30 cellular contexts compared by ENCODE assay signal in genomic region chr1:177869586-177869985, GRCh38.
"Had no signal": no experiment of that assay in that cellular context is flagged by ENCODE, and none has a peak within 500 bp of the region (broad histone marks: within the 10 kb centered on the region; RNA-seq: fewer than 3 reads in every experiment).

No MANE protein-coding gene starts in this region.

- H3K27me3 ChIP-seq: ascending aorta, brain microvascular endothelial cell, gastrocnemius medialis had no signal

- H3K4me1 ChIP-seq: ascending aorta, heart left ventricle had no signal

- H3K4me3 ChIP-seq: ascending aorta, gastrocnemius medialis, heart left ventricle had no signal

- DNase-seq: activated CD4-positive, alpha-beta memory T cell treated with anti-CD3 and anti-CD28 coated beads, Interleukin-2, amount 10 ng/mL, durations not matched to agents 7 days and 5 days; activated CD4-positive, alpha-beta T cell treated with anti-CD3 and anti-CD28 coated beads for 1 hour; activated CD4-positive, alpha-beta T cell treated with anti-CD3 and anti-CD28 coated beads for 4 hours; activated CD4-positive, alpha-beta T cell treated with anti-CD3 and anti-CD28 coated beads, Interleukin-2, amount 10 ng/mL, durations not matched to agents 7 days and 5 days; activated CD4-positive, alpha-beta T cell treated with anti-CD3 and anti-CD28 coated beads, Interleukin-2, amount 50 U/mL, for 4 hours; activated CD8-positive, alpha-beta memory T cell treated with anti-CD3 and anti-CD28 coated beads, Interleukin-2, amount 50 U/mL, for 48 hours; activated gamma-delta T cell; activated naive CD4-positive, alpha-beta T cell; activated naive CD4-positive, alpha-beta T cell treated with anti-CD3 and anti-CD28 coated beads, Interleukin-2, amount 10 ng/mL, durations not matched to agents 7 days and 5 days; activated naive CD8-positive, alpha-beta T cell treated with anti-CD3 and anti-CD28 coated beads, Interleukin-2, amount 10 ng/mL, durations not matched to agents 7 days and 5 days; activated T-cell treated with anti-CD3 and anti-CD28 coated beads for 4 hours; activated T-cell treated with anti-CD3 and anti-CD28 coated beads, Interleukin-2, amount 50 U/mL, for 24 hours; activated T-cell treated with anti-CD3 and anti-CD28 coated beads, Interleukin-2, amount 50 U/mL, for 72 hours; brain microvascular endothelial cell; caudate nucleus; cortex of kidney; dermis blood vessel endothelial cell; effector CD4-positive, alpha-beta T cell; foreskin fibroblast; gastrocnemius medialis; glutamatergic neuron; heart left ventricle; T-helper 2 cell had no signal

- H3K27ac ChIP-seq: ascending aorta, brain microvascular endothelial cell, gastrocnemius medialis, heart left ventricle had no signal

- H3K36me3 ChIP-seq: ascending aorta, brain microvascular endothelial cell, gastrocnemius medialis, heart left ventricle had no signal

- FAIRE-seq: colon, endometrium, endothelial cell of umbilical vein had no signal

- ATAC-seq: activated naive CD4-positive, alpha-beta T cell treated with anti-CD3 and anti-CD28 coated beads, Interleukin-2, amount 50 U/mL, for 72 hours; activated T-cell treated with anti-CD3 and anti-CD28 coated beads, Interleukin-2, amount 50 U/mL, for 72 hours; esophagus mucosa; gastrocnemius medialis; heart left ventricle; WTC11 had no signal

- H3K9me3 ChIP-seq: ascending aorta, gastrocnemius medialis, heart left ventricle had no signal
